In genomic region chr1:8133657-8134430, GRCh38 we compare ENCODE assay signal across 10 cellular contexts.
DNase-seq lines count a peak whose midpoint lies in the region; ATAC-seq and TF ChIP-seq lines count a peak whose summit lies in the region.
"Had no signal": no experiment of that assay in that cellular context is flagged by ENCODE, and none has a peak within 500 bp of the region (broad histone marks: within the 10 kb centered on the region; RNA-seq: fewer than 3 reads in every experiment).

No MANE protein-coding gene starts in this region.

- 37 to 50% (median 43%) methylated on average over 4 of the region's 4 CpGs for WGBS in heart left ventricle, 4 donors

- DNase-seq in EL (peak; percentile 80), heart left ventricle (peak in 4 of 5 donors; percentile 68 to 79 (median 74)), renal cortical epithelial cell (ENCODE audit: low read depth) (peak; percentile 98), NCI-H1092 treated with DMSO at 0.1 percent for 48 hours (lab: John Stamatoyannopoulos, UW) (no peak), SKM-1 treated with dmso at 0.1 percent for 144 hours (lab: John Stamatoyannopoulos, UW; ENCODE audit: unreplicated experiment) (no peak)
- DNase-seq: GDM1, NCI-H345 had no signal

- no peak for TF ChIP-seq POLR2A in heart left ventricle (IDR thresholded peaks at IDR 0.05)

- H3K4me3 ChIP-seq in WI38 (ENCODE audit: low read depth, low read length) (0 out of 2 replicates have a peak overlapping the region, but pooled peaks have one; percentile 17), heart left ventricle (peak overlapping the region in 5 of 12 donors; percentile 2 to 40 (median 5))

- H3K27ac ChIP-seq in heart left ventricle, result peak overlapping the region; percentile 39 to 92 (median 73)

- ATAC-seq in heart left ventricle (peak; percentile 77 to 89 (median 84)), HG02970 (IDR thresholded peaks at IDR 0.05; ENCODE audit: low FRiP score, unreplicated experiment) (no peak), GM18858 (IDR thresholded peaks at IDR 0.05; ENCODE audit: unreplicated experiment) (no peak)

- no peaks in the 10 kb centered on the region for H3K36me3 ChIP-seq in heart left ventricle

- no peaks in the 10 kb centered on the region for H3K27me3 ChIP-seq in heart left ventricle

- intact Hi-C loops in heart left ventricle (cut with DNase I), result loop anchor here in 2 of 10 donors (5.0 to 10.0 kb wide), 2 partner anchors 83 to 89 kb away; no protein-coding TSS in a partner anchor

- no peaks in the 10 kb centered on the region for H3K9me3 ChIP-seq in heart left ventricle

- TF ChIP-seq CTCF in WI38 (IDR thresholded peaks at IDR 0.05; ENCODE audit: low read depth, low read length) (no peak), heart left ventricle (IDR thresholded peaks at IDR 0.05) (no peak)

- H3K4me1 ChIP-seq in heart left ventricle, result peaks cover 0 to 35% (median 9%) of the 10 kb centered on the region in 12 donors

Comparison
In these comparisons a context has a peak if more than half of its experiments do, and no peak if none do; other contexts are left out.
1. DNase-seq: peak in EL (single experiment), heart left ventricle (4 of 5) and renal cortical epithelial cell (single experiment); none in NCI-H1092 treated with DMSO at 0.1 percent for 48 hours (single experiment) and SKM-1 treated with dmso at 0.1 percent for 144 hours (single experiment).
2. ATAC-seq: peak in heart left ventricle (4 of 4); none in HG02970 (single experiment) and GM18858 (single experiment).